Comparison of ENCODE assay signal across 8 cellular contexts in the genomic region with DNA sequence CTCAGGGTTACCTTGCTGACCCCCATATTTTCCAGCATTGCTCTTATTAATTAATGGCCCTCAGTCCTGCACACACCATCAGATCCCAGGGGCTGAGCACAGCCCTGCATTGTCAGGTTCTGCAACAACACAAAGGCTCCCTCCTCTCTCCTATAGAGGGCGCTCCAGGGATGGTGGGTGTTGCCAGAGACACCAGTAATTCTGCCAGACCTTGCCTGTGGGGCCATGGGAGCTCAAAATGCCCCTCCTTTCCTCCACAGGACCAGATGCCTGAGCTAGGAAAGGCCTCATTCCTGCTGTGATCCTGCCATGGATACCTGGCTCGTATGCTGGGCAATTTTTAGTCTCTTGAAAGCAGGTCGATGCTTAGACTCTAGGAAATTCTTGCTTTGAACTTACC. TPM values are rescaled to one million over a fixed set of nuclear protein-coding genes. Genes with fewer than 3 reads are reported as not detected.
A peak's percentile ranks its signal among the peaks of the same experiment; 100 is the strongest.
DNase-seq lines count a peak whose midpoint lies in the region; ATAC-seq and TF ChIP-seq lines count a peak whose summit lies in the region.

No MANE protein-coding gene starts in this region.

- TF ChIP-seq CTCF in LNCAP (IDR thresholded peaks at IDR 0.05) (peak; percentile 37; the same call in 1 of the 2 replicates), neural progenitor cell (IDR thresholded peaks at IDR 0.05) (peak; percentile 59), psoas muscle (IDR thresholded peaks at IDR 0.05) (no peak)

- no peaks in the 10 kb centered on the region for H3K79me2 ChIP-seq in neural progenitor cell (ENCODE audit: low read depth)

- H3K4me3 ChIP-seq in neural progenitor cell (no peak overlapping the region), psoas muscle (no peak overlapping the region)

- H3K27ac Mint-ChIP-seq in activated naive CD4-positive, alpha-beta T cell treated with anti-CD3 and anti-CD28 coated beads, Interleukin-2, amount 10 ng/mL, durations not matched to agents 7 days and 5 days, result peak overlapping the region; percentile 39
- H3K27ac Mint-ChIP-seq in neural progenitor cell, result no peak overlapping the region

- H3K9me3 ChIP-seq in neural progenitor cell (ENCODE audit: low read depth), result no peaks in the 10 kb centered on the region
- H3K9me3 ChIP-seq in psoas muscle, result no peaks in the 10 kb centered on the region

- CTCF ChIA-PET in activated naive CD4-positive, alpha-beta T cell treated with anti-CD3 and anti-CD28 coated beads, Interleukin-2, amount 10 ng/mL, durations not matched to agents 7 days and 5 days (lab: Charles Lee), result interaction anchor here (0.6 to 6.2 kb wide), 9 partner anchors 10 to 514 kb away, joined by 3 to 59 read pairs (median 3); no protein-coding TSS in a partner anchor

- H3K36me3 ChIP-seq in neural progenitor cell (no peaks in the 10 kb centered on the region), psoas muscle (ENCODE audit: insufficient read depth in 1 of 2, low read depth in 1 of 2) (no peaks in the 10 kb centered on the region)

- WGBS in psoas muscle, 3 donors, result 52 to 57% (median 55%) methylated on average over 3 of the region's 3 CpGs

- no peaks in the 10 kb centered on the region for H3K9me3 Mint-ChIP-seq in activated naive CD4-positive, alpha-beta T cell treated with anti-CD3 and anti-CD28 coated beads, Interleukin-2, amount 10 ng/mL, durations not matched to agents 7 days and 5 days
- no peaks in the 10 kb centered on the region for H3K9me3 Mint-ChIP-seq in neural progenitor cell

- intact Hi-C loops in psoas muscle (cut with DNase I), result no loop called here

- no peak overlapping the region for H2AFZ ChIP-seq in neural progenitor cell (replicated peaks)

- H4K20me1 ChIP-seq in neural progenitor cell (ENCODE audit: low read depth), result no peaks in the 10 kb centered on the region

- ATAC-seq in HG03280 (IDR thresholded peaks at IDR 0.05; ENCODE audit: unreplicated experiment) (no peak), psoas muscle (no peak), HG03520 (IDR thresholded peaks at IDR 0.05; ENCODE audit: unreplicated experiment) (no peak), GM21619 (IDR thresholded peaks at IDR 0.05; ENCODE audit: unreplicated experiment) (no peak)

- peaks cover 25% of the 10 kb centered on the region for H3K4me1 Mint-ChIP-seq in activated naive CD4-positive, alpha-beta T cell treated with anti-CD3 and anti-CD28 coated beads, Interleukin-2, amount 10 ng/mL, durations not matched to agents 7 days and 5 days
- H3K4me1 Mint-ChIP-seq in neural progenitor cell, result peaks cover 9% of the 10 kb centered on the region

- H3K4me1 ChIP-seq in neural progenitor cell, result no peaks in the 10 kb centered on the region
- no peaks in the 10 kb centered on the region for H3K4me1 ChIP-seq in psoas muscle

- H3K36me3 Mint-ChIP-seq in activated naive CD4-positive, alpha-beta T cell treated with anti-CD3 and anti-CD28 coated beads, Interleukin-2, amount 10 ng/mL, durations not matched to agents 7 days and 5 days, result no peaks in the 10 kb centered on the region
- no peaks in the 10 kb centered on the region for H3K36me3 Mint-ChIP-seq in neural progenitor cell

- H3K27me3 ChIP-seq in neural progenitor cell (no peaks in the 10 kb centered on the region), psoas muscle (ENCODE audit: insufficient read depth in 3 of 3, low read length in 2 of 3) (peaks cover 0 to 4% (median 0%) of the 10 kb centered on the region in 3 donors)

- H3F3A ChIP-seq in neural progenitor cell (ENCODE audit: low read depth), result no peaks in the 10 kb centered on the region

- peak overlapping the region; percentile 39 for H3K4me3 Mint-ChIP-seq in activated naive CD4-positive, alpha-beta T cell treated with anti-CD3 and anti-CD28 coated beads, Interleukin-2, amount 10 ng/mL, durations not matched to agents 7 days and 5 days
- H3K4me3 Mint-ChIP-seq in neural progenitor cell, result no peak overlapping the region

- no peak overlapping the region for H3K9ac ChIP-seq in neural progenitor cell

- peaks cover 37% of the 10 kb centered on the region for H3K27me3 Mint-ChIP-seq in activated naive CD4-positive, alpha-beta T cell treated with anti-CD3 and anti-CD28 coated beads, Interleukin-2, amount 10 ng/mL, durations not matched to agents 7 days and 5 days
- peaks cover 2% of the 10 kb centered on the region for H3K27me3 Mint-ChIP-seq in neural progenitor cell (ENCODE audit: insufficient read depth, low read depth)

- H3K27ac ChIP-seq in neural progenitor cell (no peak overlapping the region), psoas muscle (no peak overlapping the region)

- peak; percentile 24 for DNase-seq in GDM1 (lab: John Stamatoyannopoulos, UW)
- peak; percentile 52 for DNase-seq in activated naive CD4-positive, alpha-beta T cell treated with anti-CD3 and anti-CD28 coated beads, Interleukin-2, amount 10 ng/mL, durations not matched to agents 7 days and 5 days
- peak; percentile 45 for DNase-seq in neural progenitor cell (ENCODE audit: low spot score)
- DNase-seq in psoas muscle, result no peak

- no peak overlapping the region for H3K4me2 ChIP-seq in neural progenitor cell

RNA-seq across cellular contexts. Expression of a gene that starts 42.8 kb away (rescaled TPM):
- total RNA-seq in neural progenitor cell (ENCODE audit: low replicate concordance), result not detected in 2 replicates
- not detected for total RNA-seq in psoas muscle
- polyA plus RNA-seq in psoas muscle, result not detected

Comparison
In these comparisons a context has a peak if more than half of its experiments do, and no peak if none do; other contexts are left out.
1. DNase-seq: peak in GDM1 (single experiment), activated naive CD4-positive, alpha-beta T cell treated with anti-CD3 and anti-CD28 coated beads, Interleukin-2, amount 10 ng/mL, durations not matched to agents 7 days and 5 days (single experiment) and neural progenitor cell (single experiment); none in psoas muscle (0 of 2).